In the genomic region with DNA sequence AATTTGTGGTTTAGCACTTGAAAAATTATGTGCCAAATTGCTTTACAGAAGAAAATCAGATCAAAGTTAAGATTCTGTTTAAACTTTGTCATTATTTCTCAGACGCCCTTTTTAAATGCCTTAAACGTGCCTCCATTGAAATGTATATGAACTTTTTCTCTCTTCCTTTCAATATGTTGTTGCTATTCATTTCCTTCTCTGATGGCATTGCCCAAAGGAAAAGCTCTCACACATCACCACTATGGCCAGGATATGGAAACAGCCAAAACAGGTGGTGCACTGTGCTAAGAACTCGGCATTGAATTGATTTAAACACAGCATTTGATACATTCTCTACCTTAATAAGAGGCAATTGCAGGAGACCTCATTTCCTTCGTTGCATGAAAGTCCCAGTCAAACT, we compare ENCODE assay signal across 8 cellular contexts. TPM values are rescaled to one million over a fixed set of nuclear protein-coding genes. Genes with fewer than 3 reads are reported as not detected.
"Had no signal": no experiment of that assay in that cellular context is flagged by ENCODE, and none has a peak within 500 bp of the region (broad histone marks: within the 10 kb centered on the region; RNA-seq: fewer than 3 reads in every experiment).

No MANE protein-coding gene starts in this region.

- FAIRE-seq: H54 had no signal

- H3K27ac ChIP-seq: HL-60, KMS-11 had no signal

- H3K4me2 ChIP-seq: KMS-11 had no signal

- H3K27me3 Mint-ChIP-seq: IgD-negative memory B cell had no signal

- H3K4me1 Mint-ChIP-seq: IgD-negative memory B cell had no signal

- DNase-seq: GOT3, HCEC 1CT, Karpas-422, KBM-7 had no signal

- H3K27ac Mint-ChIP-seq: IgD-negative memory B cell had no signal

- H3K36me3 Mint-ChIP-seq: IgD-negative memory B cell had no signal

- H3K9ac ChIP-seq: KMS-11 had no signal

RNA-seq across cellular contexts. Expression of a gene that starts 35.7 kb away (rescaled TPM):
- polyA plus RNA-seq: IgD-negative memory B cell had no signal
